ENCODE assay signal across 8 cellular contexts in genomic region chr16:9094008-9094846, GRCh38. TPM values are rescaled to one million over a fixed set of nuclear protein-coding genes. Genes with fewer than 3 reads are reported as not detected.
DNase-seq lines count a peak whose midpoint lies in the region; ATAC-seq and TF ChIP-seq lines count a peak whose summit lies in the region.

No MANE protein-coding gene starts in this region.

- no peak overlapping the region for H4K8ac ChIP-seq in H9 (replicated peaks; ENCODE audit: insufficient read length, low read depth, low read length)

- CTCF ChIA-PET in T-cell (lab: Charles Lee): interaction anchor here in 1 of 2 donors (0.6 kb wide), 1 partner anchor 45 kb away, joined by 3 read pairs; no protein-coding TSS in a partner anchor

- ATAC-seq in T-cell (replicated peaks in 1 of 4): no peak
- ATAC-seq in HG03095 (IDR thresholded peaks at IDR 0.05; ENCODE audit: unreplicated experiment): no peak
- ATAC-seq in GM19463 (IDR thresholded peaks at IDR 0.05; ENCODE audit: unreplicated experiment): no peak
- no peak for ATAC-seq in HG03108 (IDR thresholded peaks at IDR 0.05; ENCODE audit: unreplicated experiment)

- H3K56ac ChIP-seq in H9 (ENCODE audit: insufficient read length, low read depth, low read length): no peak overlapping the region

- H3K14ac ChIP-seq in H9 (ENCODE audit: insufficient read depth, low read length): no peak overlapping the region

- no peak overlapping the region for H2BK15ac ChIP-seq in H9 (ENCODE audit: low read depth, low read length)

- H3T11ph ChIP-seq in H9 (ENCODE audit: low read length): no peak overlapping the region

- peak overlapping the region; percentile 91 for H3K4me2 ChIP-seq in H9 (ENCODE audit: insufficient read depth, insufficient read length, low read length)

- H3K4me3 ChIP-seq in foreskin fibroblast (ENCODE audit: low read depth in 1 of 2, low read length in 2 of 2): peak overlapping the region; percentile 68 to 77
- peak overlapping the region; percentile 74 for H3K4me3 ChIP-seq in skeletal muscle cell (ENCODE audit: low read depth, low read length)

- H3K4me3 Mint-ChIP-seq in H9: peak overlapping the region; percentile 98 to 99
- peak overlapping the region; percentile 94 to 100 (median 100) for H3K4me3 Mint-ChIP-seq in T-cell

- no peak overlapping the region for H2BK20ac ChIP-seq in H9 (ENCODE audit: low read depth, low read length, poor library complexity, severe bottlenecking)

- DNase-seq in H9 (no peak), T-cell (no peak), foreskin fibroblast (no peak), skeletal muscle cell (ENCODE audit: low read depth) (no peak), NCI-H1092 (lab: John Stamatoyannopoulos, UW) (no peak)

- H2BK5ac ChIP-seq in H9 (ENCODE audit: insufficient read length, low read length): no peak overlapping the region

- H4K91ac ChIP-seq in H9 (ENCODE audit: insufficient read length, low read depth, low read length): no peak overlapping the region

- H3K9me3 ChIP-seq in H9 (ENCODE audit: control insufficient read depth, low read depth, low read length): no peaks in the 10 kb centered on the region

- POLR2A ChIA-PET in T-cell (lab: Charles Lee): interaction anchor here (0.6 to 1.5 kb wide), 4 partner anchors 12 to 149 kb away, joined by 3 to 7 read pairs (median 4); no protein-coding TSS in a partner anchor

- H2AFZ ChIP-seq in H9 (ENCODE audit: low read length): no peak overlapping the region

- H3K4me1 ChIP-seq in H9 (ENCODE audit: insufficient read depth, low read length): peaks cover 9% of the 10 kb centered on the region; the same call in 1 of the 2 replicates

- no peak overlapping the region for H2BK12ac ChIP-seq in H9 (ENCODE audit: insufficient read length, low read depth, low read length)

- WGBS in H9 (ENCODE audit: extremely low coverage, insufficient read length, low lambda C conversion rate): no CpG with 5 or more reads among the region's 8 CpGs

- H3K79me1 ChIP-seq in H9 (ENCODE audit: insufficient read depth, low read depth, low read length, poor library complexity, severe bottlenecking): no peaks in the 10 kb centered on the region

- H4K20me1 ChIP-seq in H9 (ENCODE audit: control insufficient read depth, insufficient read depth, insufficient read length): no peaks in the 10 kb centered on the region

- H3K4ac ChIP-seq in H9 (ENCODE audit: low read depth, low read length): no peak overlapping the region

- H3K4me1 Mint-ChIP-seq in H9 (peaks cover 50 to 51% of the 10 kb centered on the region in 2 experiments), T-cell (peaks cover 63 to 70% (median 63%) of the 10 kb centered on the region in 3 donors)

- no peak overlapping the region for H3K9ac ChIP-seq in H9 (ENCODE audit: extremely low read depth, insufficient read length, low read length)

- H3K36me3 Mint-ChIP-seq in H9 (ENCODE audit: insufficient read depth in 1 of 3, low read depth in 3 of 3) (peaks cover 35 to 54% (median 54%) of the 10 kb centered on the region in 3 experiments), T-cell (peaks cover 43% of the 10 kb centered on the region)

- no peak overlapping the region for H2BK120ac ChIP-seq in H9 (ENCODE audit: low read depth, low read length, poor library complexity, severe bottlenecking)

- H3K79me2 ChIP-seq in H9 (ENCODE audit: insufficient read depth, low read length): peaks cover 66% of the 10 kb centered on the region

- H3K27ac Mint-ChIP-seq in H9 (peak overlapping the region in 1 of 3 experiments; percentile 50; a peak in 2 of 7 replicates), T-cell (peak overlapping the region; percentile 53)

- no peak overlapping the region for H4K5ac ChIP-seq in H9 (ENCODE audit: insufficient read length, low read depth, low read length)

- H3K23ac ChIP-seq in H9 (ENCODE audit: insufficient read length, low read depth, low read length): no peak overlapping the region

- no peak overlapping the region for H3K18ac ChIP-seq in H9 (ENCODE audit: insufficient read length, low read depth, low read length)

- TF ChIP-seq CTCF in H9 (conservative IDR thresholded peaks at IDR 0.05): no peak
- no peak for TF ChIP-seq CTCF in foreskin fibroblast (IDR thresholded peaks at IDR 0.05; ENCODE audit: low read depth, low read length)

- H3K27me3 Mint-ChIP-seq in H9 (ENCODE audit: low read depth): peaks cover 1% of the 10 kb centered on the region; the same call in 1 of the 2 replicates
- H3K27me3 Mint-ChIP-seq in T-cell: no peaks in the 10 kb centered on the region

- no peak overlapping the region for H3K27ac ChIP-seq in H9 (ENCODE audit: insufficient read length, low read depth, low read length)

- peaks cover 0 to 3% of the 10 kb centered on the region in 2 experiments; a peak in 1 of 5 replicates for H3K9me3 Mint-ChIP-seq in H9
- H3K9me3 Mint-ChIP-seq in T-cell: no peaks in the 10 kb centered on the region

- H3K27me3 ChIP-seq in H9 (ENCODE audit: insufficient read depth, low read length): no peaks in the 10 kb centered on the region

- H3K23me2 ChIP-seq in H9 (ENCODE audit: insufficient read length, low read depth, low read length, poor library complexity, severe bottlenecking): peaks cover 18% of the 10 kb centered on the region

- no peak overlapping the region for H2AK5ac ChIP-seq in H9 (ENCODE audit: insufficient read length, low read length)

RNA-seq across cellular contexts. Expression of gene HAPSTR1, which starts 2.8 kb away (rescaled TPM):
- 80.1 and 85.2 TPM in 2 replicates for total RNA-seq in H9 (2021)
- total RNA-seq in T-cell: 100 to 1,000 TPM in 2 of 5 donors, 10 to 100 TPM in 3; 79.3 to 123 (median 87.1) TPM
